ENCODE assay signal across 9 cellular contexts in genomic region chr19:42241279-42241678, GRCh38. TPM values are rescaled to one million over a fixed set of nuclear protein-coding genes. Genes with fewer than 3 reads are reported as not detected.
A peak's percentile ranks its signal among the peaks of the same experiment; 100 is the strongest.
DNase-seq lines count a peak whose midpoint lies in the region; ATAC-seq and TF ChIP-seq lines count a peak whose summit lies in the region.
"Had no signal": no experiment of that assay in that cellular context is flagged by ENCODE, and none has a peak within 500 bp of the region (broad histone marks: within the 10 kb centered on the region; RNA-seq: fewer than 3 reads in every experiment).

No MANE protein-coding gene starts in this region.

- H3K4me3 ChIP-seq in HUES6 (ENCODE audit: low read depth, low read length): peak overlapping the region; percentile 68
- H3K4me3 ChIP-seq in cardiac fibroblast (replicated peaks in 1 of 2; ENCODE audit: low read depth in 2 of 2, low read length in 2 of 2): peak overlapping the region; percentile 58 to 66
- H3K4me3 ChIP-seq in mucosa of stomach (ENCODE audit: low read length): peak overlapping the region; percentile 54
- H3K4me3 ChIP-seq in mucosa of descending colon: no peak overlapping the region

- H3K4me1 ChIP-seq in HUES6 (ENCODE audit: control insufficient read depth, insufficient read depth, low read length): peaks cover 9% of the 10 kb centered on the region
- H3K4me1 ChIP-seq in mucosa of stomach (ENCODE audit: control insufficient read depth, insufficient read depth, low read length): peaks cover 7% of the 10 kb centered on the region
- peaks cover 23% of the 10 kb centered on the region for H3K4me1 ChIP-seq in mucosa of descending colon (ENCODE audit: low read depth)

- intact Hi-C loops in mucosa of descending colon (cut with DNase I, micrococcal nuclease): no loop called here

- H3K36me3 ChIP-seq in HUES6 (ENCODE audit: control insufficient read depth, insufficient read depth, low read length) (peaks cover 15% of the 10 kb centered on the region), mucosa of stomach (ENCODE audit: control insufficient read depth, insufficient read depth, low read length) (no peaks in the 10 kb centered on the region), mucosa of descending colon (ENCODE audit: low read depth) (peaks cover 8% of the 10 kb centered on the region)

- DNase-seq in cardiac fibroblast (ENCODE audit: low read depth in 2 of 2) (no peak), omental fat pad (ENCODE audit: low spot score) (no peak), mucosa of descending colon (no peak), GM03348 (ENCODE audit: low spot score) (no peak), COLO668 (lab: John Stamatoyannopoulos, UW; ENCODE audit: unreplicated experiment) (no peak)
- DNase-seq: activated CD4-positive, alpha-beta T cell treated with anti-CD3 and anti-CD28 coated beads, Interleukin-2, amount 50 U/mL, for 4 hours had no signal

- H3K9ac ChIP-seq in HUES6 (ENCODE audit: low read length): peak overlapping the region; percentile 86
- peak overlapping the region; percentile 84 for H3K9ac ChIP-seq in mucosa of stomach (ENCODE audit: low read length)

- H3K27ac ChIP-seq in 22Rv1 (peak overlapping the region; percentile 95), HUES6 (ENCODE audit: low read depth, low read length) (no peak overlapping the region)

- H3K9me3 ChIP-seq in HUES6 (ENCODE audit: control insufficient read depth, insufficient read depth, low read depth, low read length) (no peaks in the 10 kb centered on the region), mucosa of stomach (ENCODE audit: control insufficient read depth, low read length) (no peaks in the 10 kb centered on the region), mucosa of descending colon (no peaks in the 10 kb centered on the region)

- TF ChIP-seq CTCF in 22Rv1 (IDR thresholded peaks at IDR 0.05) (no peak), cardiac fibroblast (IDR thresholded peaks at IDR 0.05; ENCODE audit: low read depth, low read length) (no peak), omental fat pad (IDR thresholded peaks at IDR 0.05) (no peak), mucosa of descending colon (IDR thresholded peaks at IDR 0.05) (no peak)

- H3K27me3 ChIP-seq in HUES6 (ENCODE audit: control insufficient read depth, insufficient read depth, low read length): no peaks in the 10 kb centered on the region
- no peaks in the 10 kb centered on the region for H3K27me3 ChIP-seq in mucosa of stomach (ENCODE audit: control insufficient read depth, insufficient read depth, low read length)

- ATAC-seq in omental fat pad (ENCODE audit: low FRiP score) (no peak), mucosa of descending colon (no peak)

RNA-seq across cellular contexts. Expression of gene GSK3A, which starts 1.1 kb away (rescaled TPM):
- total RNA-seq in omental fat pad: 10 to 100 TPM; 16.9 to 32.3 (median 20.0) TPM
- total RNA-seq in mucosa of descending colon: 10 to 100 TPM; 41.8 to 52.0 (median 46.9) TPM

RNA-seq across cellular contexts. Expression of gene ERF, which starts 13.6 kb away (rescaled TPM):
- total RNA-seq in omental fat pad (10 to 100 TPM; 21.2 to 52.8 (median 34.8) TPM), mucosa of descending colon (10 to 100 TPM; 35.7 to 75.2 (median 42.0) TPM)

RNA-seq across cellular contexts. Expression of gene ZNF526, which starts 21.2 kb away (rescaled TPM):
- total RNA-seq in omental fat pad: 1 to 10 TPM; 3.2 to 7.6 (median 5.7) TPM
- 10 to 100 TPM in 2 of 3 donors, 1 to 10 TPM in 1; 9.9 to 13.4 (median 10.4) TPM for total RNA-seq in mucosa of descending colon

RNA-seq across cellular contexts. Expression of gene DEDD2, which starts 23.8 kb away (rescaled TPM):
- 10 to 100 TPM; 22.0 to 59.3 (median 29.9) TPM for total RNA-seq in omental fat pad
- 10 to 100 TPM; 28.0 to 40.1 (median 35.7) TPM for total RNA-seq in mucosa of descending colon

RNA-seq across cellular contexts. Expression of gene CIC, which starts 27.8 kb away (rescaled TPM):
- total RNA-seq in omental fat pad (10 to 100 TPM; 15.7 to 26.3 (median 21.0) TPM), mucosa of descending colon (10 to 100 TPM; 47.3 to 78.0 (median 50.0) TPM)
